Comparison of ENCODE assay signal across 14 cellular contexts in the genomic region with DNA sequence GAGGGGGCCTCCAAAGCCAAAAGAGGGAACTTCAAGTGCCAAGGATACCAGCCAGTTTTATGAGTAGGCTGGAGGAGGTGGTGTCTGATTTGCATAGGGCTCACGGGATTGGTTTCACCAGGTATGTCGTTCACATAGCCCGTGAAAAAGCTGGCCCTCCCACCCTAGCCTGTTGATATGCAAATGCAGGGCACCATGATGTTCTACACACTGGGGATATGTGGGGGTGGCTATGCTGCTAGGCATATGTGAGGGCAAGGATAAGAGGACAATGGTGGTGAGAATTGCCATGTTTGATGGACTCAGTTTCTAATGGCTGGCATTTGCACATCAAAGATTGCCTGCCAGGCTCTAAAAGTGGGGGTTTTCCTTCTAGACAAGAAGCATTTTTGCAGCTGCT.
DNase-seq lines count a peak whose midpoint lies in the region; TF ChIP-seq lines count a peak whose summit lies in the region.
"Had no signal": no experiment of that assay in that cellular context is flagged by ENCODE, and none has a peak within 500 bp of the region (broad histone marks: within the 10 kb centered on the region; RNA-seq: fewer than 3 reads in every experiment).

No MANE protein-coding gene starts in this region.

- no peak overlapping the region for H3K4ac ChIP-seq in H9 (ENCODE audit: low read depth, low read length)

- no peak overlapping the region for H3T11ph ChIP-seq in H9 (ENCODE audit: low read length)

- H3K36me3 Mint-ChIP-seq in H9 (ENCODE audit: insufficient read depth in 1 of 3, low read depth in 3 of 3) (peaks cover 21 to 31% (median 29%) of the 10 kb centered on the region in 3 experiments), endodermal cell (ENCODE audit: low read depth) (no peaks in the 10 kb centered on the region)
- H3K36me3 Mint-ChIP-seq: CD4-positive, alpha-beta memory T cell had no signal

- no peak overlapping the region for H2AFZ ChIP-seq in H9 (ENCODE audit: low read length)
- H2AFZ ChIP-seq: GM23248 had no signal

- no peaks in the 10 kb centered on the region for H4K20me1 ChIP-seq in H9 (ENCODE audit: control insufficient read depth, insufficient read depth, insufficient read length)

- H4K91ac ChIP-seq in H9 (ENCODE audit: insufficient read length, low read depth, low read length): no peak overlapping the region

- H3K9me3 ChIP-seq in H9 (ENCODE audit: control insufficient read depth, low read depth, low read length): no peaks in the 10 kb centered on the region
- H3K9me3 ChIP-seq in NT2/D1 (ENCODE audit: insufficient read depth, low read length): peaks cover 39% of the 10 kb centered on the region; the same call in 1 of the 2 replicates
- H3K9me3 ChIP-seq in endodermal cell (ENCODE audit: control insufficient read depth, low read length): no peaks in the 10 kb centered on the region

- H3K9me3 Mint-ChIP-seq in H9 (peaks cover 21 to 22% of the 10 kb centered on the region in 2 experiments), endodermal cell (peaks cover 13% of the 10 kb centered on the region)

- no peak overlapping the region for H3K9ac ChIP-seq in H9 (ENCODE audit: extremely low read depth, insufficient read length, low read length)
- H3K9ac ChIP-seq in NT2/D1 (ENCODE audit: insufficient read length, low read depth): no peak overlapping the region
- no peak overlapping the region for H3K9ac ChIP-seq in endodermal cell (ENCODE audit: extremely low read depth, low read length, poor library complexity, severe bottlenecking)
- H3K9ac ChIP-seq: GM23248 had no signal

- no CpG with 5 or more reads among the region's 3 CpGs for WGBS in H9 (ENCODE audit: extremely low coverage, insufficient read length, low lambda C conversion rate)
- WGBS in endodermal cell (ENCODE audit: insufficient coverage in 1 of 2, insufficient read length in 1 of 2), 2 experiments: 81% methylated on average over 3 of the region's 3 CpGs; no CpG with 5 or more reads in 1 of the 2 experiments

- H2BK15ac ChIP-seq in H9 (ENCODE audit: low read depth, low read length): no peak overlapping the region

- no peak overlapping the region for H2BK120ac ChIP-seq in H9 (ENCODE audit: low read depth, low read length, poor library complexity, severe bottlenecking)

- no peak overlapping the region for H3K4me2 ChIP-seq in H9 (ENCODE audit: insufficient read depth, insufficient read length, low read length)

- H3K79me2 ChIP-seq in H9 (ENCODE audit: insufficient read depth, low read length): no peaks in the 10 kb centered on the region

- H3K36me3 ChIP-seq in NT2/D1 (ENCODE audit: insufficient read depth, insufficient read length, low read length) (no peaks in the 10 kb centered on the region), endodermal cell (ENCODE audit: control insufficient read depth, insufficient read depth, low read length) (no peaks in the 10 kb centered on the region)

- H3K4me1 Mint-ChIP-seq in H9: peaks cover 19 to 21% of the 10 kb centered on the region in 2 experiments
- peaks cover 5% of the 10 kb centered on the region for H3K4me1 Mint-ChIP-seq in endodermal cell
- H3K4me1 Mint-ChIP-seq: CD4-positive, alpha-beta memory T cell had no signal

- no peak overlapping the region for H4K5ac ChIP-seq in H9 (ENCODE audit: insufficient read length, low read depth, low read length)

- peak; percentile 37 for DNase-seq in H9
- peak; percentile 66 for DNase-seq in NT2/D1 (ENCODE audit: low read depth, low spot score)
- peak; percentile 71 for DNase-seq in endodermal cell
- DNase-seq in erythroblast (lab: John Stamatoyannopoulos, UW): no peak
- DNase-seq in GM19238 (ENCODE audit: insufficient read length, low spot score): no peak
- DNase-seq in amniotic stem cell (lab: John Stamatoyannopoulos, UW): no peak
- DNase-seq: C1 segment of cervical spinal cord; Calu3; CD4-positive, alpha-beta memory T cell; COR-L47; DMS153; DND-41; GM23248; HCEC 1CT had no signal

- no peak overlapping the region for H2BK5ac ChIP-seq in H9 (ENCODE audit: insufficient read length, low read length)

- TF ChIP-seq POLR2A in erythroblast (IDR thresholded peaks at IDR 0.05; ENCODE audit: low read length): no peak

- H3K4me1 ChIP-seq in H9 (ENCODE audit: insufficient read depth, low read length) (no peaks in the 10 kb centered on the region), NT2/D1 (ENCODE audit: insufficient read depth, insufficient read length) (no peaks in the 10 kb centered on the region), endodermal cell (ENCODE audit: control insufficient read depth, insufficient read depth, low read length) (no peaks in the 10 kb centered on the region)

- H3K27me3 ChIP-seq in H9 (ENCODE audit: insufficient read depth, low read length): no peaks in the 10 kb centered on the region
- H3K27me3 ChIP-seq in NT2/D1 (ENCODE audit: insufficient read depth, insufficient read length): no peaks in the 10 kb centered on the region
- no peaks in the 10 kb centered on the region for H3K27me3 ChIP-seq in endodermal cell (ENCODE audit: control insufficient read depth, insufficient read depth, low read length, poor library complexity, severe bottlenecking)

- H2BK12ac ChIP-seq in H9 (ENCODE audit: insufficient read length, low read depth, low read length): no peak overlapping the region

- H3K79me1 ChIP-seq in H9 (ENCODE audit: insufficient read depth, low read depth, low read length, poor library complexity, severe bottlenecking): no peaks in the 10 kb centered on the region

- H3K4me3 ChIP-seq in NT2/D1 (ENCODE audit: insufficient read length, low read depth): no peak overlapping the region
- H3K4me3 ChIP-seq in endodermal cell (ENCODE audit: low read length): no peak overlapping the region
- H3K4me3 ChIP-seq: GM23248 had no signal

- H3K27ac ChIP-seq in H9 (ENCODE audit: insufficient read length, low read depth, low read length): no peak overlapping the region
- H3K27ac ChIP-seq in endodermal cell (ENCODE audit: low read depth, low read length): no peak overlapping the region
- H3K27ac ChIP-seq: GM23248 had no signal

- H2AK5ac ChIP-seq in H9 (ENCODE audit: insufficient read length, low read length): no peak overlapping the region

- H3K23ac ChIP-seq in H9 (ENCODE audit: insufficient read length, low read depth, low read length): no peak overlapping the region

- H3K18ac ChIP-seq in H9 (ENCODE audit: insufficient read length, low read depth, low read length): no peak overlapping the region

- H3K27me3 Mint-ChIP-seq in H9 (ENCODE audit: low read depth) (no peaks in the 10 kb centered on the region), endodermal cell (ENCODE audit: insufficient read depth) (no peaks in the 10 kb centered on the region)
- H3K27me3 Mint-ChIP-seq: CD4-positive, alpha-beta memory T cell had no signal

- TF ChIP-seq CTCF in H9 (conservative IDR thresholded peaks at IDR 0.05): no peak
- no peak for TF ChIP-seq CTCF in endodermal cell (conservative IDR thresholded peaks at IDR 0.05)

- H3K27ac Mint-ChIP-seq in H9: peak overlapping the region in 1 of 3 experiments; percentile 19; a peak in 1 of 7 replicates
- H3K27ac Mint-ChIP-seq in endodermal cell: no peak overlapping the region
- H3K27ac Mint-ChIP-seq: CD4-positive, alpha-beta memory T cell had no signal

- H3K56ac ChIP-seq in H9 (ENCODE audit: insufficient read length, low read depth, low read length): no peak overlapping the region

- no peak overlapping the region for H3K14ac ChIP-seq in H9 (ENCODE audit: insufficient read depth, low read length)

- H3K4me3 Mint-ChIP-seq in H9 (no peak overlapping the region; a peak in 1 of 5 replicates), endodermal cell (no peak overlapping the region)
- H3K4me3 Mint-ChIP-seq: CD4-positive, alpha-beta memory T cell had no signal

- H4K8ac ChIP-seq in H9 (replicated peaks; ENCODE audit: insufficient read length, low read depth, low read length): no peak overlapping the region

- H3K23me2 ChIP-seq in H9 (ENCODE audit: insufficient read length, low read depth, low read length, poor library complexity, severe bottlenecking): no peaks in the 10 kb centered on the region

- no peak overlapping the region for H2BK20ac ChIP-seq in H9 (ENCODE audit: low read depth, low read length, poor library complexity, severe bottlenecking)

Comparison
In these comparisons a context has a peak if more than half of its experiments do, and no peak if none do; other contexts are left out.
1. DNase-seq: peak in H9 (single experiment), NT2/D1 (single experiment) and endodermal cell (single experiment); none in erythroblast (0 of 2), GM19238 (single experiment) and amniotic stem cell (single experiment).